ENCODE assay signal across 1 cellular context in the genomic region with DNA sequence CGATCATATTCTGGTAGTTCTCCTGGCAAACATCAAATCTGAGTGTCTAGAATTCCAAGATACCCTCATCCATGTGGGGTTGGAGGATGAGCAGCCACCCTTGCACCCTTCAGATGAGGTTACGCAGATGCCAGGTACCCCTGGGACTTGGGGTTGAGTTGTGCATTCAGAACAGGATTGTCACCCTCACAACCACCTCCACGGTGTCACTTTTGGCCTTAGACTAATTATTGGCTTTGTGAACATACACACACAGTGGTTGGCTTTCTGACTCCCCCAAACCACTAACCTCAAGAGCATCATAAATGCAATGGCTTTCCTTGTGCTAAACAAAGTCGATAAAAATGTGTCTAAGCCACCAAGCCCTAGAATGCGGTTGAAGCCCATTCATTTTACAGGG.
A peak's percentile ranks its signal among the peaks of the same experiment; 100 is the strongest.
TF ChIP-seq lines count a peak whose summit lies in the region.

No MANE protein-coding gene starts in this region.

TF ChIP-seq in GM12878, 131 proteins besides CTCF, POLR2A, EP300 and RAD21:
- TF ChIP-seq BMI1 (IDR thresholded peaks at IDR 0.05; ENCODE audit: borderline replicate concordance) (no peak), NR2F1 (conservative IDR thresholded peaks at IDR 0.05) (peak; percentile 49; the same call in 1 of the 2 replicates), NR2C1 (IDR thresholded peaks at IDR 0.05) (no peak), MEF2B (IDR thresholded peaks at IDR 0.05; ENCODE audit: partially characterized antibody, poor library complexity, severe bottlenecking) (peak; percentile 68), RAD51 (IDR thresholded peaks at IDR 0.05) (no peak), MXI1 (IDR thresholded peaks at IDR 0.05; ENCODE audit: low read depth, low read length) (no peak), YBX1 (IDR thresholded peaks at IDR 0.05) (no peak), MTA2 (IDR thresholded peaks at IDR 0.05; ENCODE audit: low read depth) (peak; percentile 72), RUNX3 (IDR thresholded peaks at IDR 0.05; ENCODE audit: low read length) (no peak), IKZF1 (conservative IDR thresholded peaks at IDR 0.05) (peak; percentile 56), BCL11A (IDR thresholded peaks at IDR 0.05; ENCODE audit: low read depth, low read length) (peak; percentile 61; the same call in 1 of the 2 replicates), SIN3A (IDR thresholded peaks at IDR 0.05; ENCODE audit: low read depth, low read length) (no peak), KLF5 (IDR thresholded peaks at IDR 0.05; ENCODE audit: partially characterized antibody) (no peak), IKZF2 (IDR thresholded peaks at IDR 0.05) (peak; percentile 28 to 36; a peak in 2 of 4 replicates)
- TF ChIP-seq, protein P1, sequence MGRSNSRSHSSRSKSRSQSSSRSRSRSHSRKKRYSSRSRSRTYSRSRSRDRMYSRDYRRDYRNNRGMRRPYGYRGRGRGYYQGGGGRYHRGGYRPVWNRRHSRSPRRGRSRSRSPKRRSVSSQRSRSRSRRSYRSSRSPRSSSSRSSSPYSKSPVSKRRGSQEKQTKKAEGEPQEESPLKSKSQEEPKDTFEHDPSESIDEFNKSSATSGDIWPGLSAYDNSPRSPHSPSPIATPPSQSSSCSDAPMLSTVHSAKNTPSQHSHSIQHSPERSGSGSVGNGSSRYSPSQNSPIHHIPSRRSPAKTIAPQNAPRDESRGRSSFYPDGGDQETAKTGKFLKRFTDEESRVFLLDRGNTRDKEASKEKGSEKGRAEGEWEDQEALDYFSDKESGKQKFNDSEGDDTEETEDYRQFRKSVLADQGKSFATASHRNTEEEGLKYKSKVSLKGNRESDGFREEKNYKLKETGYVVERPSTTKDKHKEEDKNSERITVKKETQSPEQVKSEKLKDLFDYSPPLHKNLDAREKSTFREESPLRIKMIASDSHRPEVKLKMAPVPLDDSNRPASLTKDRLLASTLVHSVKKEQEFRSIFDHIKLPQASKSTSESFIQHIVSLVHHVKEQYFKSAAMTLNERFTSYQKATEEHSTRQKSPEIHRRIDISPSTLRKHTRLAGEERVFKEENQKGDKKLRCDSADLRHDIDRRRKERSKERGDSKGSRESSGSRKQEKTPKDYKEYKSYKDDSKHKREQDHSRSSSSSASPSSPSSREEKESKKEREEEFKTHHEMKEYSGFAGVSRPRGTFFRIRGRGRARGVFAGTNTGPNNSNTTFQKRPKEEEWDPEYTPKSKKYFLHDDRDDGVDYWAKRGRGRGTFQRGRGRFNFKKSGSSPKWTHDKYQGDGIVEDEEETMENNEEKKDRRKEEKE (IDR thresholded peaks at IDR 0.05), result no peak
- TF ChIP-seq, protein P2, sequence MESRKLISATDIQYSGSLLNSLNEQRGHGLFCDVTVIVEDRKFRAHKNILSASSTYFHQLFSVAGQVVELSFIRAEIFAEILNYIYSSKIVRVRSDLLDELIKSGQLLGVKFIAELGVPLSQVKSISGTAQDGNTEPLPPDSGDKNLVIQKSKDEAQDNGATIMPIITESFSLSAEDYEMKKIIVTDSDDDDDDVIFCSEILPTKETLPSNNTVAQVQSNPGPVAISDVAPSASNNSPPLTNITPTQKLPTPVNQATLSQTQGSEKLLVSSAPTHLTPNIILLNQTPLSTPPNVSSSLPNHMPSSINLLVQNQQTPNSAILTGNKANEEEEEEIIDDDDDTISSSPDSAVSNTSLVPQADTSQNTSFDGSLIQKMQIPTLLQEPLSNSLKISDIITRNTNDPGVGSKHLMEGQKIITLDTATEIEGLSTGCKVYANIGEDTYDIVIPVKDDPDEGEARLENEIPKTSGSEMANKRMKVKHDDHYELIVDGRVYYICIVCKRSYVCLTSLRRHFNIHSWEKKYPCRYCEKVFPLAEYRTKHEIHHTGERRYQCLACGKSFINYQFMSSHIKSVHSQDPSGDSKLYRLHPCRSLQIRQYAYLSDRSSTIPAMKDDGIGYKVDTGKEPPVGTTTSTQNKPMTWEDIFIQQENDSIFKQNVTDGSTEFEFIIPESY (IDR thresholded peaks at IDR 0.05), result no peak
TF ChIP-seq in GM12878: peak in this region for 6.
